11 cellular contexts compared by ENCODE assay signal in genomic region chr13:106372199-106373160, GRCh38.
DNase-seq lines count a peak whose midpoint lies in the region; ATAC-seq and TF ChIP-seq lines count a peak whose summit lies in the region.
"Had no signal": no experiment of that assay in that cellular context is flagged by ENCODE, and none has a peak within 500 bp of the region (broad histone marks: within the 10 kb centered on the region; RNA-seq: fewer than 3 reads in every experiment).

No MANE protein-coding gene starts in this region.

- no peak overlapping the region for H3K27ac Mint-ChIP-seq in activated CD8-positive, alpha-beta memory T cell treated with anti-CD3 and anti-CD28 coated beads, Interleukin-2, amount 10 ng/mL, durations not matched to agents 7 days and 5 days
- H3K27ac Mint-ChIP-seq: activated CD4-positive, alpha-beta memory T cell treated with anti-CD3 and anti-CD28 coated beads, Interleukin-2, amount 10 ng/mL, durations not matched to agents 7 days and 5 days had no signal

- H3K27ac ChIP-seq in SJCRH30: no peak overlapping the region
- H3K27ac ChIP-seq: HL-60 had no signal

- no peaks in the 10 kb centered on the region for H3K4me1 ChIP-seq in SJCRH30

- DNase-seq in GM04503 (ENCODE audit: low read depth) (peak; percentile 87), LHCN-M2 (ENCODE audit: low read depth) (peak; percentile 19), foreskin fibroblast (peak; percentile 65 to 80), SJCRH30 (no peak), RPMI8226 (no peak), AG20443 (ENCODE audit: low spot score) (no peak)
- no peak for DNase-seq in activated CD8-positive, alpha-beta memory T cell treated with anti-CD3 and anti-CD28 coated beads, Interleukin-2, amount 10 ng/mL, durations not matched to agents 7 days and 5 days
- DNase-seq: activated CD4-positive, alpha-beta memory T cell treated with anti-CD3 and anti-CD28 coated beads, Interleukin-2, amount 10 ng/mL, durations not matched to agents 7 days and 5 days; midbrain had no signal

- H3K9me3 ChIP-seq in SJCRH30 (replicated peaks): no peaks in the 10 kb centered on the region

- H3K36me3 ChIP-seq in SJCRH30: no peaks in the 10 kb centered on the region

- H3K9me3 Mint-ChIP-seq in activated CD8-positive, alpha-beta memory T cell treated with anti-CD3 and anti-CD28 coated beads, Interleukin-2, amount 10 ng/mL, durations not matched to agents 7 days and 5 days (ENCODE audit: low read depth): no peaks in the 10 kb centered on the region
- H3K9me3 Mint-ChIP-seq: activated CD4-positive, alpha-beta memory T cell treated with anti-CD3 and anti-CD28 coated beads, Interleukin-2, amount 10 ng/mL, durations not matched to agents 7 days and 5 days had no signal

- peaks cover 7% of the 10 kb centered on the region for H3K27me3 Mint-ChIP-seq in activated CD8-positive, alpha-beta memory T cell treated with anti-CD3 and anti-CD28 coated beads, Interleukin-2, amount 10 ng/mL, durations not matched to agents 7 days and 5 days
- H3K27me3 Mint-ChIP-seq: activated CD4-positive, alpha-beta memory T cell treated with anti-CD3 and anti-CD28 coated beads, Interleukin-2, amount 10 ng/mL, durations not matched to agents 7 days and 5 days had no signal

- H3K36me3 Mint-ChIP-seq in activated CD8-positive, alpha-beta memory T cell treated with anti-CD3 and anti-CD28 coated beads, Interleukin-2, amount 10 ng/mL, durations not matched to agents 7 days and 5 days: no peaks in the 10 kb centered on the region

- H3K4me3 ChIP-seq in foreskin fibroblast (ENCODE audit: low read depth in 1 of 2, low read length in 2 of 2) (no peak overlapping the region), SJCRH30 (no peak overlapping the region)

- H3K27me3 ChIP-seq in SJCRH30: no peaks in the 10 kb centered on the region

- H3K4me1 Mint-ChIP-seq in activated CD8-positive, alpha-beta memory T cell treated with anti-CD3 and anti-CD28 coated beads, Interleukin-2, amount 10 ng/mL, durations not matched to agents 7 days and 5 days: no peaks in the 10 kb centered on the region
- H3K4me1 Mint-ChIP-seq: activated CD4-positive, alpha-beta memory T cell treated with anti-CD3 and anti-CD28 coated beads, Interleukin-2, amount 10 ng/mL, durations not matched to agents 7 days and 5 days had no signal

- no peak for TF ChIP-seq CTCF in foreskin fibroblast (IDR thresholded peaks at IDR 0.05; ENCODE audit: low read depth, low read length)

- CTCF ChIA-PET in activated CD8-positive, alpha-beta memory T cell treated with anti-CD3 and anti-CD28 coated beads, Interleukin-2, amount 10 ng/mL, durations not matched to agents 7 days and 5 days (lab: Charles Lee): no interaction called here

- ATAC-seq in GM21737 (IDR thresholded peaks at IDR 0.05; ENCODE audit: unreplicated experiment): peak; percentile 45
- no peak for ATAC-seq in activated CD8-positive, alpha-beta memory T cell treated with anti-CD3 and anti-CD28 coated beads, Interleukin-2, amount 10 ng/mL, durations not matched to agents 7 days and 5 days

- no peak overlapping the region for H3K4me3 Mint-ChIP-seq in activated CD8-positive, alpha-beta memory T cell treated with anti-CD3 and anti-CD28 coated beads, Interleukin-2, amount 10 ng/mL, durations not matched to agents 7 days and 5 days
- H3K4me3 Mint-ChIP-seq: activated CD4-positive, alpha-beta memory T cell treated with anti-CD3 and anti-CD28 coated beads, Interleukin-2, amount 10 ng/mL, durations not matched to agents 7 days and 5 days had no signal

Comparison
In these comparisons a context has a peak if more than half of its experiments do, and no peak if none do; other contexts are left out.
1. DNase-seq: peak in GM04503 (single experiment), LHCN-M2 (single experiment) and foreskin fibroblast (2 of 2); none in activated CD8-positive, alpha-beta memory T cell treated with anti-CD3 and anti-CD28 coated beads, Interleukin-2, amount 10 ng/mL, durations not matched to agents 7 days and 5 days (single experiment), SJCRH30 (0 of 2), RPMI8226 (single experiment) and AG20443 (single experiment).